Comparison of ENCODE assay signal across 14 cellular contexts in genomic region chr5:31661257-31661656, GRCh38. TPM values are rescaled to one million over a fixed set of nuclear protein-coding genes. Genes with fewer than 3 reads are reported as not detected.
A peak's percentile ranks its signal among the peaks of the same experiment; 100 is the strongest.
DNase-seq lines count a peak whose midpoint lies in the region; ATAC-seq and TF ChIP-seq lines count a peak whose summit lies in the region.
"Had no signal": no experiment of that assay in that cellular context is flagged by ENCODE, and none has a peak within 500 bp of the region (broad histone marks: within the 10 kb centered on the region; RNA-seq: fewer than 3 reads in every experiment).

No MANE protein-coding gene starts in this region.

- no peak for TF ChIP-seq CTCF in C4-2B (conservative IDR thresholded peaks at IDR 0.05)
- no peak for TF ChIP-seq CTCF in HEK293 (tag by site-specific recombination; IDR thresholded peaks at IDR 0.05)
- no peak for TF ChIP-seq CTCF in tibial artery (IDR thresholded peaks at IDR 0.05)
- no peak for TF ChIP-seq CTCF in activated CD8-positive, alpha-beta T cell treated with anti-CD3 and anti-CD28 coated beads for 36 hours (IDR thresholded peaks at IDR 0.05)

- peak overlapping the region; percentile 39; the same call in 1 of the 2 replicates for H3K27ac ChIP-seq in C4-2B
- H3K27ac ChIP-seq in HEK293 (ENCODE audit: extremely low read depth, low read depth, low read length) = no peak overlapping the region
- peak overlapping the region; percentile 71 to 85 for H3K27ac ChIP-seq in tibial artery
- H3K27ac ChIP-seq: GM23248 had no signal

- peaks cover 9% of the 10 kb centered on the region for H3K27me3 Mint-ChIP-seq in activated CD8-positive, alpha-beta T cell treated with anti-CD3 and anti-CD28 coated beads for 36 hours

- no peak for ATAC-seq in activated CD8-positive, alpha-beta T cell treated with anti-CD3 and anti-CD28 coated beads for 36 hours

- intact Hi-C loops in tibial artery (cut with DNase I; ENCODE audit: low total_unique reads) = no loop called here
- intact Hi-C loops in activated CD8-positive, alpha-beta T cell treated with anti-CD3 and anti-CD28 coated beads for 36 hours (cut with micrococcal nuclease) = no loop called here

- peak; percentile 24 for DNase-seq in left kidney (ENCODE audit: low read depth, low spot score)
- no peak for DNase-seq in tibial artery
- DNase-seq in inferior parietal cortex (ENCODE audit: extremely low spot score) = no peak
- DNase-seq in activated CD8-positive, alpha-beta T cell treated with anti-CD3 and anti-CD28 coated beads for 36 hours = no peak
- DNase-seq: ACHN; BE2C; C1 segment of cervical spinal cord; Caco-2; CD4-positive, alpha-beta T cell; GM23248; IMR-90 had no signal

- peaks cover 2% of the 10 kb centered on the region for H3K9me3 Mint-ChIP-seq in activated CD8-positive, alpha-beta T cell treated with anti-CD3 and anti-CD28 coated beads for 36 hours
- H3K9me3 Mint-ChIP-seq: CD4-positive, alpha-beta T cell had no signal

- H3K36me3 Mint-ChIP-seq in activated CD8-positive, alpha-beta T cell treated with anti-CD3 and anti-CD28 coated beads for 36 hours (ENCODE audit: low read depth) = no peaks in the 10 kb centered on the region

- no peaks in the 10 kb centered on the region for H3K36me3 ChIP-seq in HEK293 (ENCODE audit: control insufficient read depth in 2 of 2, insufficient read depth in 1 of 2, low read length in 2 of 2)
- no peaks in the 10 kb centered on the region for H3K36me3 ChIP-seq in tibial artery
- H3K36me3 ChIP-seq: BE2C, HAP-1 had no signal

- H3K4me1 ChIP-seq in HEK293 (ENCODE audit: control insufficient read depth, insufficient read depth, low read length) (peaks cover 7% of the 10 kb centered on the region), tibial artery (peaks cover 0 to 21% (median 8%) of the 10 kb centered on the region in 4 donors)
- H3K4me1 ChIP-seq: Caco-2 had no signal

- H3K4me1 Mint-ChIP-seq in activated CD8-positive, alpha-beta T cell treated with anti-CD3 and anti-CD28 coated beads for 36 hours (ENCODE audit: low read depth) = no peaks in the 10 kb centered on the region

- CTCF ChIA-PET in HEK293 (lab: Yijun Ruan, JAX) = interaction anchor here (1.4 kb wide), 1 partner anchor 23 kb away, joined by 5 read pairs; the partner anchor contains the start of gene PDZD2
- CTCF ChIA-PET in activated CD8-positive, alpha-beta T cell treated with anti-CD3 and anti-CD28 coated beads for 36 hours (lab: Charles Lee) = no interaction called here

- no peak overlapping the region for H3K4me3 Mint-ChIP-seq in activated CD8-positive, alpha-beta T cell treated with anti-CD3 and anti-CD28 coated beads for 36 hours
- H3K4me3 Mint-ChIP-seq: CD4-positive, alpha-beta T cell had no signal

- H3K27me3 ChIP-seq in tibial artery = no peaks in the 10 kb centered on the region
- H3K27me3 ChIP-seq: BE2C had no signal

- H3K9me3 ChIP-seq in HEK293 (ENCODE audit: control insufficient read depth, insufficient read depth, low read depth, low read length) (no peaks in the 10 kb centered on the region), tibial artery (no peaks in the 10 kb centered on the region)
- H3K9me3 ChIP-seq: BE2C, Caco-2, HAP-1 had no signal

- H3K4me3 ChIP-seq in HEK293 (ENCODE audit: low read depth, low read length) (no peak overlapping the region), tibial artery (no peak overlapping the region)
- H3K4me3 ChIP-seq: GM23248, HAP-1 had no signal

- POLR2A ChIA-PET in HEK293 (lab: Yijun Ruan, JAX) = no interaction called here
- POLR2A ChIA-PET in activated CD8-positive, alpha-beta T cell treated with anti-CD3 and anti-CD28 coated beads for 36 hours (lab: Charles Lee) = no interaction called here

- no peak overlapping the region for H3K27ac Mint-ChIP-seq in activated CD8-positive, alpha-beta T cell treated with anti-CD3 and anti-CD28 coated beads for 36 hours
- H3K27ac Mint-ChIP-seq: CD4-positive, alpha-beta T cell had no signal

TF ChIP-seq in HEK293, 187 proteins besides CTCF, POLR2A, EP300 and RAD21 (continues in another document):
- no peak for TF ChIP-seq ZNF654 (tag by site-specific recombination; IDR thresholded peaks at IDR 0.05; ENCODE audit: low read depth)
- TF ChIP-seq KLF16 (tag by site-specific recombination; IDR thresholded peaks at IDR 0.05) = no peak
- TF ChIP-seq IKZF3 (tag by site-specific recombination; IDR thresholded peaks at IDR 0.05) = no peak
- TF ChIP-seq, protein P1, sequence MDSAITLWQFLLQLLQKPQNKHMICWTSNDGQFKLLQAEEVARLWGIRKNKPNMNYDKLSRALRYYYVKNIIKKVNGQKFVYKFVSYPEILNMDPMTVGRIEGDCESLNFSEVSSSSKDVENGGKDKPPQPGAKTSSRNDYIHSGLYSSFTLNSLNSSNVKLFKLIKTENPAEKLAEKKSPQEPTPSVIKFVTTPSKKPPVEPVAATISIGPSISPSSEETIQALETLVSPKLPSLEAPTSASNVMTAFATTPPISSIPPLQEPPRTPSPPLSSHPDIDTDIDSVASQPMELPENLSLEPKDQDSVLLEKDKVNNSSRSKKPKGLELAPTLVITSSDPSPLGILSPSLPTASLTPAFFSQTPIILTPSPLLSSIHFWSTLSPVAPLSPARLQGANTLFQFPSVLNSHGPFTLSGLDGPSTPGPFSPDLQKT (IDR thresholded peaks at IDR 0.05; ENCODE audit: borderline replicate concordance, low read depth, low read length) = no peak
- TF ChIP-seq, protein P2, sequence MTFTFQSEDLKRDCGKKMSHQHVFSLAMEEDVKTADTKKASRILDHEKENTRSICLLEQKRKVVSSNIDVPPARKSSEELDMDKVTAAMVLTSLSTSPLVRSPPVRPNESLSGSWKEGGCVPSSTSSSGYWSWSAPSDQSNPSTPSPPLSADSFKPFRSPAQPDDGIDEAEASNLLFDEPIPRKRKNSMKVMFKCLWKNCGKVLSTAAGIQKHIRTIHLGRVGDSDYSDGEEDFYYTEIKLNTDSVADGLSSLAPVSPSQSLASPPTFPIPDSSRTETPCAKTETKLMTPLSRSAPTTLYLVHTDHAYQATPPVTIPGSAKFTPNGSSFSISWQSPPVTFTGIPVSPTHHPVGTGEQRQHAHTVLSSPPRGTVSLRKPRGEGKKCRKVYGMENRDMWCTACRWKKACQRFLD (tag by site-specific recombination; IDR thresholded peaks at IDR 0.05) = no peak
- TF ChIP-seq ZNF341 (tag by site-specific recombination; IDR thresholded peaks at IDR 0.05; ENCODE audit: low read depth) = peak; percentile 72
- TF ChIP-seq SCRT1 (tag by site-specific recombination; IDR thresholded peaks at IDR 0.05; ENCODE audit: borderline replicate concordance) = peak; percentile 31; the same call in 1 of the 2 replicates
- 0 out of 2 replicates have a peak, but pooled peaks have one; percentile 37 for TF ChIP-seq ZNF843 (tag by site-specific recombination; IDR thresholded peaks at IDR 0.05)
- no peak for TF ChIP-seq ZNF2 (tag by site-specific recombination; IDR thresholded peaks at IDR 0.05)
- TF ChIP-seq TSHZ1 (tag by site-specific recombination; IDR thresholded peaks at IDR 0.05; ENCODE audit: borderline replicate concordance) = peak; percentile 59; the same call in 1 of the 2 replicates
- TF ChIP-seq WT1 (tag by site-specific recombination; IDR thresholded peaks at IDR 0.05) = peak; percentile 65
- TF ChIP-seq, protein P3, sequence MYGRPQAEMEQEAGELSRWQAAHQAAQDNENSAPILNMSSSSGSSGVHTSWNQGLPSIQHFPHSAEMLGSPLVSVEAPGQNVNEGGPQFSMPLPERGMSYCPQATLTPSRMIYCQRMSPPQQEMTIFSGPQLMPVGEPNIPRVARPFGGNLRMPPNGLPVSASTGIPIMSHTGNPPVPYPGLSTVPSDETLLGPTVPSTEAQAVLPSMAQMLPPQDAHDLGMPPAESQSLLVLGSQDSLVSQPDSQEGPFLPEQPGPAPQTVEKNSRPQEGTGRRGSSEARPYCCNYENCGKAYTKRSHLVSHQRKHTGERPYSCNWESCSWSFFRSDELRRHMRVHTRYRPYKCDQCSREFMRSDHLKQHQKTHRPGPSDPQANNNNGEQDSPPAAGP (tag by site-specific recombination; IDR thresholded peaks at IDR 0.05) = no peak

RNA-seq across cellular contexts. Expression of gene PDZD2, which starts 22.3 kb away (rescaled TPM):
- not detected for total RNA-seq in activated CD8-positive, alpha-beta T cell treated with anti-CD3 and anti-CD28 coated beads for 36 hours
- total RNA-seq: GM23248 had no signal
